Comparison of ENCODE assay signal across 30 cellular contexts in the genomic region with DNA sequence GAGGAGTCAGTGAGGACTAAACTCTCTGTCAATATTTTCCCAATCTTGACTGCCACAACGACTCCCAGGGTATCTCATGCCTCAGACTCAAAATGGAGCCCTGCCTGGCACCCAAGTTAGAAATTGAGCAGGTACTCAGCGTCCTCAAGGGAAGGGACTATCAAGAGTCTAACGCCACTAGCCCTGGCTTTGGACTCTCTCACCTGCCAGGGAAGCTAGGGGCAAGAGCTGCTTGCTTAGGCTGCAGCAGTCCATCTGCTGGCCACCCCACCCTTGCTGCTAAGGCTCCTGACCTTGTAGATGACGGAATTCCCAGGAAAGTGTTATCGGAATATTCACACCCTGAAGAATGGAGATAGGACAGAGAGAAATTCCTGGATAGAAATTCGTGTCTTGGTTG. TPM values are rescaled to one million over a fixed set of nuclear protein-coding genes. Genes with fewer than 3 reads are reported as not detected.
"Had no signal": no experiment of that assay in that cellular context is flagged by ENCODE, and none has a peak within 500 bp of the region (broad histone marks: within the 10 kb centered on the region; RNA-seq: fewer than 3 reads in every experiment).

No MANE protein-coding gene starts in this region.

- H3K4me3 Mint-ChIP-seq: central memory CD8-positive, alpha-beta T cell; natural killer cell had no signal

- H3K4me3 ChIP-seq: colonic mucosa, gastroesophageal sphincter, heart left ventricle, hepatocyte, left lung, smooth muscle cell, stomach, thyroid gland, upper lobe of left lung had no signal

- H2AFZ ChIP-seq: hepatocyte, parathyroid adenoma had no signal

- ATAC-seq: gastroesophageal sphincter, heart left ventricle, left cardiac atrium, left lung, natural killer cell, sciatic nerve had no signal

- FAIRE-seq: endometrium, islet of Langerhans, urothelium cell line had no signal

- H3K27ac ChIP-seq: colonic mucosa, gastroesophageal sphincter, heart left ventricle, hepatocyte, left lung, parathyroid adenoma, stomach, thyroid gland, upper lobe of left lung had no signal

- H3K79me2 ChIP-seq: hepatocyte, parathyroid adenoma had no signal

- H3K9me3 ChIP-seq: colonic mucosa, heart left ventricle, left lung, thyroid gland had no signal

- DNase-seq: colonic mucosa; dermis blood vessel endothelial cell; effector memory CD4-positive, alpha-beta T cell; foreskin fibroblast; heart left ventricle; left cardiac atrium; left lung; mammary epithelial cell; natural killer cell; stimulated activated CD4-positive, alpha-beta T cell treated with anti-CD3 and anti-CD28 coated beads, Interleukin-12 subunit alpha, Interleukin-12 subunit beta, amount 100 ng/mL, for 4 hours; stimulated activated CD4-positive, alpha-beta T cell treated with anti-CD3 and anti-CD28 coated beads, Interleukin-1b, Interleukin-23, amount 100 ng/mL, for 48 hours; stimulated activated CD4-positive, alpha-beta T cell treated with anti-CD3 and anti-CD28 coated beads, Interleukin-4, amount 100 ng/mL, for 1 hour; stimulated activated CD8-positive, alpha-beta memory T cell treated with anti-CD3 and anti-CD28 coated beads, Interleukin-4, amount 100 ng/mL, for 48 hours; stimulated activated naive CD4-positive, alpha-beta T cell treated with Interleukin-2 at 50 U/mL for 16 hours; stomach; thyroid gland; upper lobe of left lung had no signal

- H3K9ac ChIP-seq: parathyroid adenoma had no signal

- H3K4me1 Mint-ChIP-seq: central memory CD8-positive, alpha-beta T cell; natural killer cell had no signal

- H3K4me2 ChIP-seq: hepatocyte, smooth muscle cell had no signal

- H3K36me3 ChIP-seq: colonic mucosa, gastroesophageal sphincter, heart left ventricle, left lung, stomach, thyroid gland, upper lobe of left lung had no signal

- H3K27ac Mint-ChIP-seq: natural killer cell, progenitor cell of endocrine pancreas had no signal

- H3K4me1 ChIP-seq: colonic mucosa, left lung, parathyroid adenoma, thyroid gland, upper lobe of left lung had no signal

RNA-seq across cellular contexts. Expression of gene ZIC4, which starts 33.0 kb away (rescaled TPM):
- total RNA-seq: colonic mucosa, dermis blood vessel endothelial cell, heart left ventricle, kidney epithelial cell, left cardiac atrium, left lung, mononuclear cell, natural killer cell, progenitor cell of endocrine pancreas, smooth muscle cell, stomach, thyroid gland, upper lobe of left lung had no signal
- polyA plus RNA-seq: esophagus, heart left ventricle, hepatocyte, mammary epithelial cell, smooth muscle cell, stomach had no signal

RNA-seq across cellular contexts. Expression of gene ZIC1, which starts 35.9 kb away (rescaled TPM):
- total RNA-seq: dermis blood vessel endothelial cell, kidney epithelial cell, left cardiac atrium, mononuclear cell, natural killer cell, smooth muscle cell, stomach, thyroid gland, upper lobe of left lung had no signal
- polyA plus RNA-seq: esophagus, heart left ventricle, hepatocyte, mammary epithelial cell, smooth muscle cell had no signal
